ENCODE assay signal across 11 cellular contexts in genomic region chr11:60389279-60389910, GRCh38. TPM values are rescaled to one million over a fixed set of nuclear protein-coding genes. Genes with fewer than 3 reads are reported as not detected.
DNase-seq lines count a peak whose midpoint lies in the region; ATAC-seq, FAIRE-seq and TF ChIP-seq lines count a peak whose summit lies in the region.
"Had no signal": no experiment of that assay in that cellular context is flagged by ENCODE, and none has a peak within 500 bp of the region (broad histone marks: within the 10 kb centered on the region; RNA-seq: fewer than 3 reads in every experiment).

No MANE protein-coding gene starts in this region.

- H3K36me3 ChIP-seq in neural progenitor cell = no peaks in the 10 kb centered on the region

- H3F3A ChIP-seq in neural progenitor cell (ENCODE audit: low read depth) = no peaks in the 10 kb centered on the region

- DNase-seq in GM12891 (ENCODE audit: insufficient read length, low spot score) = peak; percentile 11
- no peak for DNase-seq in effector memory CD8-positive, alpha-beta T cell
- no peak for DNase-seq in GF-D8 (lab: John Stamatoyannopoulos, UW)
- no peak for DNase-seq in neural progenitor cell (ENCODE audit: low spot score)
- DNase-seq in T-helper 2 cell = no peak
- DNase-seq in WTC11 (ENCODE audit: low spot score) = no peak
- DNase-seq: activated CD4-positive, alpha-beta T cell treated with anti-CD3 and anti-CD28 coated beads for 4 hours; midbrain had no signal

- ATAC-seq in GM21381 (IDR thresholded peaks at IDR 0.05; ENCODE audit: unreplicated experiment) (peak; percentile 91), HG03354 (IDR thresholded peaks at IDR 0.05; ENCODE audit: poor library complexity, severe bottlenecking, unreplicated experiment) (peak; percentile 95), WTC11 (no peak)
- ATAC-seq in effector memory CD8-positive, alpha-beta T cell (replicated peaks) = peak; percentile 61

- H3K9me3 ChIP-seq in neural progenitor cell (ENCODE audit: low read depth) = no peaks in the 10 kb centered on the region

- H3K27me3 Mint-ChIP-seq in effector memory CD8-positive, alpha-beta T cell = peaks cover 0 to 21% of the 10 kb centered on the region in 2 donors
- H3K27me3 Mint-ChIP-seq in neural progenitor cell (ENCODE audit: insufficient read depth, low read depth) (no peaks in the 10 kb centered on the region), WTC11 (ENCODE audit: low read depth) (no peaks in the 10 kb centered on the region)

- H3K4me3 Mint-ChIP-seq in effector memory CD8-positive, alpha-beta T cell = no peak overlapping the region
- H3K4me3 Mint-ChIP-seq in neural progenitor cell (no peak overlapping the region), WTC11 (no peak overlapping the region)

- H4K20me1 ChIP-seq in neural progenitor cell (ENCODE audit: low read depth) = no peaks in the 10 kb centered on the region

- H3K4me3 ChIP-seq in neural progenitor cell = no peak overlapping the region

- no peak overlapping the region for H3K9ac ChIP-seq in neural progenitor cell
- H3K9ac ChIP-seq: KMS-11 had no signal

- H3K27me3 ChIP-seq in neural progenitor cell = no peaks in the 10 kb centered on the region

- TF ChIP-seq CTCF in neural progenitor cell (IDR thresholded peaks at IDR 0.05) (no peak), WTC11 (IDR thresholded peaks at IDR 0.05) (no peak)

- no peak overlapping the region for H3K27ac ChIP-seq in neural progenitor cell
- H3K27ac ChIP-seq: KMS-11 had no signal

- TF ChIP-seq POLR2A in GM12891 (IDR thresholded peaks at IDR 0.05; ENCODE audit: low read depth, low read length) = no peak

- no peak overlapping the region for H2AFZ ChIP-seq in neural progenitor cell (replicated peaks)

- no peak overlapping the region for H3K27ac Mint-ChIP-seq in effector memory CD8-positive, alpha-beta T cell
- H3K27ac Mint-ChIP-seq in neural progenitor cell = no peak overlapping the region
- no peak overlapping the region for H3K27ac Mint-ChIP-seq in WTC11

- H3K4me1 Mint-ChIP-seq in effector memory CD8-positive, alpha-beta T cell (ENCODE audit: low read depth in 2 of 2) = no peaks in the 10 kb centered on the region
- H3K4me1 Mint-ChIP-seq in neural progenitor cell (peaks cover 2% of the 10 kb centered on the region), WTC11 (peaks cover 8% of the 10 kb centered on the region)

- POLR2A ChIA-PET in WTC11 (lab: Charles Lee) = no interaction called here

- no peaks in the 10 kb centered on the region for H3K4me1 ChIP-seq in neural progenitor cell

- H3K36me3 Mint-ChIP-seq in effector memory CD8-positive, alpha-beta T cell (ENCODE audit: insufficient read depth) = no peaks in the 10 kb centered on the region
- H3K36me3 Mint-ChIP-seq in neural progenitor cell = no peaks in the 10 kb centered on the region
- H3K36me3 Mint-ChIP-seq in WTC11 = no peaks in the 10 kb centered on the region

- H3K79me2 ChIP-seq in neural progenitor cell (ENCODE audit: low read depth) = no peaks in the 10 kb centered on the region

- no peaks in the 10 kb centered on the region for H3K9me3 Mint-ChIP-seq in effector memory CD8-positive, alpha-beta T cell
- H3K9me3 Mint-ChIP-seq in neural progenitor cell = no peaks in the 10 kb centered on the region
- H3K9me3 Mint-ChIP-seq in WTC11 = peaks cover 5% of the 10 kb centered on the region; the same call in 1 of the 2 replicates

- no peak overlapping the region for H3K4me2 ChIP-seq in neural progenitor cell
- H3K4me2 ChIP-seq: KMS-11 had no signal

- CTCF ChIA-PET in WTC11 (lab: Charles Lee) = no interaction called here

- FAIRE-seq in GM12891 (lab: Jason Lieb, UNC) = peak; percentile 91

TF ChIP-seq in GM12891, 5 proteins besides CTCF, POLR2A, EP300 and RAD21:
- TF ChIP-seq SPI1 (IDR thresholded peaks at IDR 0.05; ENCODE audit: low read depth, low read length) = peak; percentile 77
- TF ChIP-seq POU2F2 (IDR thresholded peaks at IDR 0.05; ENCODE audit: low read depth, low read length) = no peak; the same call in 1 of the 2 replicates

TF ChIP-seq in WTC11, 78 proteins besides CTCF, POLR2A, EP300 and RAD21:
- no peak for TF ChIP-seq FOXP1 (CRISPR knock-in tag; IDR thresholded peaks at IDR 0.05; ENCODE audit: borderline replicate concordance)
- TF ChIP-seq ESRRA (CRISPR knock-in tag; IDR thresholded peaks at IDR 0.05; ENCODE audit: borderline replicate concordance) = no peak
- no peak for TF ChIP-seq HMGXB4 (CRISPR knock-in tag; IDR thresholded peaks at IDR 0.05)
- no peak for TF ChIP-seq ATF3 (CRISPR knock-in tag; conservative IDR thresholded peaks at IDR 0.05)
- TF ChIP-seq KAT7 (CRISPR knock-in tag; IDR thresholded peaks at IDR 0.05; ENCODE audit: borderline replicate concordance) = no peak
- no peak for TF ChIP-seq FOXK1 (CRISPR knock-in tag; IDR thresholded peaks at IDR 0.05)

RNA-seq across cellular contexts. Expression of gene MS4A14, which starts 6.9 kb away (rescaled TPM):
- polyA plus RNA-seq in GM12891 (2012; ENCODE audit: low read depth, missing spikeins) = 0.55 TPM
- total RNA-seq in neural progenitor cell (ENCODE audit: low replicate concordance) (not detected in 2 replicates), WTC11 (2021) (0.07 TPM in 1 of 3 replicates, not detected in the others)

RNA-seq across cellular contexts. Expression of gene MS4A7, which starts 11.1 kb away (rescaled TPM):
- polyA plus RNA-seq in GM12891 (2012; ENCODE audit: low read depth, missing spikeins) = 3.7 TPM
- total RNA-seq in neural progenitor cell (ENCODE audit: low replicate concordance) (not detected in 2 replicates), WTC11 (2021) (0.25 to 0.46 TPM (median 0.31 TPM) in 3 replicates)

RNA-seq across cellular contexts. Expression of gene MS4A5, which starts 40.0 kb away (rescaled TPM):
- not detected for polyA plus RNA-seq in GM12891 (2012; ENCODE audit: low read depth, missing spikeins)
- not detected in 2 replicates for total RNA-seq in neural progenitor cell (ENCODE audit: low replicate concordance)
- total RNA-seq in WTC11 (2021) = not detected in 3 replicates
